Comparison of ENCODE assay signal across 16 cellular contexts in the genomic region with DNA sequence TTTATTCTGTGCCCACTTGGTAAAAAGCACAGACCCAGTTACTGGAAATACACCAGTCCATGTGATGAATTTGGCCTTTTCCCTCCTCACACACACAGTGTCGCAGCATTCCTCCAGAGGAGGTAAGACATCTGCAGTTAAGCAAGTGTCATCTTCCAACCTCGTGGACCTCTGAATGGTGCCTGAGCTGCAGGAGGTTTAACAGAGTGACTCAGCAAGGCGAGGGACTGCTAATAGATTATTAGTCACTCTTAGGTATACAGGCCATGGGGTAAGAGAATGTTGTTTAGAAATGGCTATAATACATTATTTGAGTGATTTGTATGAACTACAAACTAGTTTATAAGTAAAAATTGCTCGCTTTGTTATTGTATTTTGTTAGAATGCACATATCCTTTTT. TPM values are rescaled to one million over a fixed set of nuclear protein-coding genes. Genes with fewer than 3 reads are reported as not detected.
DNase-seq lines count a peak whose midpoint lies in the region; ATAC-seq and TF ChIP-seq lines count a peak whose summit lies in the region.
"Had no signal": no experiment of that assay in that cellular context is flagged by ENCODE, and none has a peak within 500 bp of the region (broad histone marks: within the 10 kb centered on the region; RNA-seq: fewer than 3 reads in every experiment).

No MANE protein-coding gene starts in this region.

- no peak overlapping the region for H3K27ac ChIP-seq in lower lobe of right lung
- H3K27ac ChIP-seq: 22Rv1, dorsolateral prefrontal cortex, skin epidermis had no signal

- peak; percentile 8 for DNase-seq in DMS 273 (lab: John Stamatoyannopoulos, UW; ENCODE audit: unreplicated experiment)
- DNase-seq in DMS 273 treated with DMSO at 0.1 percent for 48 hours (lab: John Stamatoyannopoulos, UW), result no peak
- DNase-seq in MG63, result peak; percentile 64
- peak; percentile 50 for DNase-seq in dermis blood vessel endothelial cell
- peak; percentile 79 for DNase-seq in myocyte (ENCODE audit: low read depth)
- no peak for DNase-seq in NOMO-1 treated with DMSO at 0.1 percent for 48 hours (lab: John Stamatoyannopoulos, UW; ENCODE audit: unreplicated experiment)
- DNase-seq in lower lobe of right lung, result no peak
- DNase-seq in stimulated activated naive B cell treated with anti-CD40 and anti-IgM and Interleukin-4, amounts not matched to agents 10 μg/mL and 1 μg/mL and 100 μg/mL, for 72 hours, result no peak
- DNase-seq: activated naive CD4-positive, alpha-beta T cell treated with anti-CD3 and anti-CD28 coated beads, Interleukin-2, amount 10 ng/mL, durations not matched to agents 7 days and 5 days; dorsolateral prefrontal cortex; KBM-7; naive B cell; NCI-H345; SHP77 treated with DMSO at 0.1 percent for 48 hours had no signal

- H3K36me3 ChIP-seq in MG63 (no peaks in the 10 kb centered on the region), lower lobe of right lung (no peaks in the 10 kb centered on the region)

- H3K9me3 Mint-ChIP-seq in stimulated activated naive B cell treated with anti-CD40 and anti-IgM and Interleukin-4, amounts not matched to agents 10 μg/mL and 1 μg/mL and 100 μg/mL, for 72 hours, result peaks cover 0 to 1% of the 10 kb centered on the region in 2 donors
- H3K9me3 Mint-ChIP-seq: activated naive CD4-positive, alpha-beta T cell treated with anti-CD3 and anti-CD28 coated beads, Interleukin-2, amount 10 ng/mL, durations not matched to agents 7 days and 5 days had no signal

- H3K27ac Mint-ChIP-seq in stimulated activated naive B cell treated with anti-CD40 and anti-IgM and Interleukin-4, amounts not matched to agents 10 μg/mL and 1 μg/mL and 100 μg/mL, for 72 hours, result no peak overlapping the region
- H3K27ac Mint-ChIP-seq: activated naive CD4-positive, alpha-beta T cell treated with anti-CD3 and anti-CD28 coated beads, Interleukin-2, amount 10 ng/mL, durations not matched to agents 7 days and 5 days; naive B cell had no signal

- no peaks in the 10 kb centered on the region for H3K27me3 Mint-ChIP-seq in stimulated activated naive B cell treated with anti-CD40 and anti-IgM and Interleukin-4, amounts not matched to agents 10 μg/mL and 1 μg/mL and 100 μg/mL, for 72 hours

- TF ChIP-seq CTCF in lower lobe of right lung (IDR thresholded peaks at IDR 0.05), result no peak

- H3K36me3 Mint-ChIP-seq in stimulated activated naive B cell treated with anti-CD40 and anti-IgM and Interleukin-4, amounts not matched to agents 10 μg/mL and 1 μg/mL and 100 μg/mL, for 72 hours, result no peaks in the 10 kb centered on the region
- H3K36me3 Mint-ChIP-seq: naive B cell had no signal

- no peak for ATAC-seq in lower lobe of right lung
- ATAC-seq in stimulated activated naive B cell treated with anti-CD40 and anti-IgM and Interleukin-4, amounts not matched to agents 10 μg/mL and 1 μg/mL and 100 μg/mL, for 72 hours (replicated peaks), result no peak

- H3K27me3 ChIP-seq in MG63, result no peaks in the 10 kb centered on the region
- no peaks in the 10 kb centered on the region for H3K27me3 ChIP-seq in lower lobe of right lung (ENCODE audit: low read depth)
- H3K27me3 ChIP-seq: dorsolateral prefrontal cortex had no signal

- intact Hi-C loops in lower lobe of right lung (cut with DNase I), result no loop called here

- H3K4me3 ChIP-seq in MG63 (no peak overlapping the region), lower lobe of right lung (no peak overlapping the region)
- H3K4me3 ChIP-seq: dorsolateral prefrontal cortex, skin epidermis had no signal

- H3K4me1 Mint-ChIP-seq in stimulated activated naive B cell treated with anti-CD40 and anti-IgM and Interleukin-4, amounts not matched to agents 10 μg/mL and 1 μg/mL and 100 μg/mL, for 72 hours, result peaks cover 2 to 5% of the 10 kb centered on the region in 2 donors
- H3K4me1 Mint-ChIP-seq: activated naive CD4-positive, alpha-beta T cell treated with anti-CD3 and anti-CD28 coated beads, Interleukin-2, amount 10 ng/mL, durations not matched to agents 7 days and 5 days had no signal

- H3K4me3 Mint-ChIP-seq in stimulated activated naive B cell treated with anti-CD40 and anti-IgM and Interleukin-4, amounts not matched to agents 10 μg/mL and 1 μg/mL and 100 μg/mL, for 72 hours, result no peak overlapping the region
- H3K4me3 Mint-ChIP-seq: activated naive CD4-positive, alpha-beta T cell treated with anti-CD3 and anti-CD28 coated beads, Interleukin-2, amount 10 ng/mL, durations not matched to agents 7 days and 5 days had no signal

- H3K4me1 ChIP-seq in lower lobe of right lung, result peaks cover 4% of the 10 kb centered on the region

- H3K9me3 ChIP-seq in MG63 (no peaks in the 10 kb centered on the region), lower lobe of right lung (no peaks in the 10 kb centered on the region)

RNA-seq across cellular contexts. Expression of gene LRRC8B, which starts 8.6 kb away (rescaled TPM):
- 1.1 and 10.3 TPM in 2 replicates for total RNA-seq in MG63 (2014; rRNA removed; shearing (Covaris generic); ENCODE audit: low replicate concordance)
- total RNA-seq in dermis blood vessel endothelial cell (6.4 and 8.5 TPM in 2 replicates), myocyte (11.6 and 14.8 TPM in 2 replicates), lower lobe of right lung (16.4 TPM)
- 2.6 TPM for polyA plus RNA-seq in myocyte (2012)

Comparison
In these comparisons a context has a peak if more than half of its experiments do, and no peak if none do; other contexts are left out.
1. DNase-seq: peak in DMS 273 (single experiment), MG63 (single experiment), dermis blood vessel endothelial cell (single experiment) and myocyte (single experiment); none in DMS 273 treated with DMSO at 0.1 percent for 48 hours (single experiment), NOMO-1 treated with DMSO at 0.1 percent for 48 hours (single experiment), lower lobe of right lung (single experiment) and stimulated activated naive B cell treated with anti-CD40 and anti-IgM and Interleukin-4, amounts not matched to agents 10 μg/mL and 1 μg/mL and 100 μg/mL, for 72 hours (single experiment).